In the genomic region with DNA sequence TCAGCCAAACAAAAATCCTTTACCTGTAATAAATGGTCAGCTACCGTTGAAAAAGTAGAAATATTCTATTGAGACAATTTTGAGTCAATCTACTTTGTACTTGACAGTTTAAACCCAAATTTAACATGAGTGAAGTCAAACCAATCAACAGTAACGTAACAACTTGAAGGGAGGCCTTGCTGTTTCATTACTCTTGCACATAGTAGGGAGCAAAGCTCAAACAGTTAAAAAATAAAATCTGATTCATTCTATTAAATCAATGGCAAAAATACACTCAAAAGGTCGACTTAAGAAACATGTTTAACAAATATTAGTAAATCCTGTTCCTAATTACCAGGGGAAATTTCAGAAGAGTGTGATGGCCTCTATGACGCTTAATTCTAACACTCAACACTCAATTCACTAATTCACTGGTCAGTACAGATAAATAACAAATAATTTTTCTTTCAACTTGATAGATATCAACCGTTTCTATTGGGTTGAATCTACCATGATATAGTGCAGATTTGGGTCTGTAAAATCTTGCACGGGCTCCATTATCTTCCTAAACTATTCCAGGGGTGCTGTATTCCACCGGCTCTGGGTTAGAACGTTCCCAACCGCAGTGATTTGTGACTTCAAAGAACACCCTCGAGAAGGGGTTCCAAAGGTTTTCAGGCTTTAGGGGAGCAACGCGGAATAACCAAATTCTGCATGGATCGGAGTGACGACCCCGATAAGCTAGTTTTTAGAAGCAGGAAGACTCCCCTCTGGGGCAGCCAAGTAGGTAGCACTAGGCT, we compare ENCODE assay signal across 8 cellular contexts. TPM values are rescaled to one million over a fixed set of nuclear protein-coding genes. Genes with fewer than 3 reads are reported as not detected.
DNase-seq lines count a peak whose midpoint lies in the region; ATAC-seq and TF ChIP-seq lines count a peak whose summit lies in the region.

No MANE protein-coding gene starts in this region.

- peak overlapping the region; percentile 83 to 96 (median 92) for H3K9ac ChIP-seq in BLaER1 treated with 17β-estradiol and CSF1 and Interleukin-3, amounts not matched to agents 10 nM and 100 nM
- peak overlapping the region; percentile 66 for H3K9ac ChIP-seq in MM.1S (ENCODE audit: low read length)

- peak overlapping the region; percentile 70 to 87 (median 80) for H3K4me3 ChIP-seq in BLaER1 treated with 17β-estradiol and CSF1 and Interleukin-3, amounts not matched to agents 10 nM and 100 nM
- peak overlapping the region; percentile 86 for H3K4me3 ChIP-seq in MM.1S (ENCODE audit: low read length)

- peaks cover 0 to 19% (median 0%) of the 10 kb centered on the region in 11 experiments; a peak in 6 of 22 replicates for H4K20me1 ChIP-seq in BLaER1 treated with 17β-estradiol and CSF1 and Interleukin-3, amounts not matched to agents 10 nM and 100 nM
- H4K20me1 ChIP-seq in MM.1S (ENCODE audit: insufficient read depth, low read length), result no peaks in the 10 kb centered on the region

- peaks cover 3% of the 10 kb centered on the region for H3K36me3 Mint-ChIP-seq in effector memory CD8-positive, alpha-beta T cell (ENCODE audit: insufficient read depth)
- H3K36me3 Mint-ChIP-seq in neural crest cell (ENCODE audit: low read depth), result no peaks in the 10 kb centered on the region

- no peaks in the 10 kb centered on the region for H3K9me3 Mint-ChIP-seq in effector memory CD8-positive, alpha-beta T cell
- no peaks in the 10 kb centered on the region for H3K9me3 Mint-ChIP-seq in neural crest cell

- peak overlapping the region in 1 of 2 donors; percentile 77 for H3K27ac Mint-ChIP-seq in effector memory CD8-positive, alpha-beta T cell
- no peak overlapping the region for H3K27ac Mint-ChIP-seq in neural crest cell (ENCODE audit: unreplicated experiment)

- H3K4me1 Mint-ChIP-seq in effector memory CD8-positive, alpha-beta T cell (ENCODE audit: low read depth in 2 of 2), result peaks cover 12 to 21% of the 10 kb centered on the region in 2 donors
- peaks cover 24% of the 10 kb centered on the region for H3K4me1 Mint-ChIP-seq in neural crest cell

- H3K27me3 Mint-ChIP-seq in effector memory CD8-positive, alpha-beta T cell, result peaks cover 3 to 9% of the 10 kb centered on the region in 2 donors
- peaks cover 14% of the 10 kb centered on the region for H3K27me3 Mint-ChIP-seq in neural crest cell (ENCODE audit: low read depth)

- no peaks in the 10 kb centered on the region for H3K9me2 ChIP-seq in MM.1S (replicated peaks; ENCODE audit: insufficient read depth, low read length)

- H3K4me1 ChIP-seq in BLaER1 treated with 17β-estradiol and CSF1 and Interleukin-3, amounts not matched to agents 10 nM and 100 nM, result peaks cover 52 to 63% (median 59%) of the 10 kb centered on the region in 10 experiments
- H3K4me1 ChIP-seq in MM.1S (ENCODE audit: low read length), result peaks cover 5% of the 10 kb centered on the region

- H3K27ac ChIP-seq in BLaER1 treated with 17β-estradiol and CSF1 and Interleukin-3, amounts not matched to agents 10 nM and 100 nM, result peak overlapping the region; percentile 68 to 94 (median 91)
- H3K27ac ChIP-seq in MM.1S (ENCODE audit: low read length), result peak overlapping the region; percentile 12; the same call in 1 of the 2 replicates

- H3K4me3 Mint-ChIP-seq in effector memory CD8-positive, alpha-beta T cell, result peak overlapping the region; percentile 72 to 79
- peak overlapping the region; percentile 91 for H3K4me3 Mint-ChIP-seq in neural crest cell

- H3K79me2 ChIP-seq in MM.1S (ENCODE audit: low read length), result 0 out of 2 replicates have a peak, but pooled peaks cover 4% of the 10 kb centered on the region

- DNase-seq in MM.1S (no peak), neural crest cell (ENCODE audit: low read depth, low spot score) (no peak), NAMALWA (ENCODE audit: low spot score) (no peak), NCI-H2029 (lab: John Stamatoyannopoulos, UW) (no peak), GM19240 (ENCODE audit: insufficient read length, low spot score) (no peak)
- no peak for DNase-seq in effector memory CD8-positive, alpha-beta T cell
- DNase-seq in stimulated activated CD4-positive, alpha-beta T cell treated with anti-CD3 and anti-CD28 coated beads, Interleukin-2, amount 100 ng/mL, for 24 hours, result no peak

- no peaks in the 10 kb centered on the region for H3K9me3 ChIP-seq in BLaER1 treated with 17β-estradiol and CSF1 and Interleukin-3, amounts not matched to agents 10 nM and 100 nM (replicated peaks in 1 of 11)
- H3K9me3 ChIP-seq in MM.1S (replicated peaks; ENCODE audit: insufficient read depth, low read length), result no peaks in the 10 kb centered on the region

- TF ChIP-seq CTCF in MM.1S (IDR thresholded peaks at IDR 0.05; ENCODE audit: low read length) (no peak), neural crest cell (conservative IDR thresholded peaks at IDR 0.05) (no peak)

- H3K27me3 ChIP-seq in BLaER1 treated with 17β-estradiol and CSF1 and Interleukin-3, amounts not matched to agents 10 nM and 100 nM, result no peaks in the 10 kb centered on the region
- H3K27me3 ChIP-seq in MM.1S (replicated peaks; ENCODE audit: insufficient read depth, low read length), result 0 out of 2 replicates have a peak, but pooled peaks cover 8% of the 10 kb centered on the region

- 0 out of 2 replicates have a peak, but pooled peaks cover 4% of the 10 kb centered on the region for H3F3A ChIP-seq in MM.1S (ENCODE audit: insufficient read depth, low read length)

- no peaks in the 10 kb centered on the region; a peak in 1 of 22 replicates for H3K36me3 ChIP-seq in BLaER1 treated with 17β-estradiol and CSF1 and Interleukin-3, amounts not matched to agents 10 nM and 100 nM
- H3K36me3 ChIP-seq in MM.1S (replicated peaks; ENCODE audit: insufficient read depth, low read length), result no peaks in the 10 kb centered on the region

- no peak for ATAC-seq in effector memory CD8-positive, alpha-beta T cell (replicated peaks)

- H3K4me2 ChIP-seq in BLaER1 treated with 17β-estradiol and CSF1 and Interleukin-3, amounts not matched to agents 10 nM and 100 nM, result peak overlapping the region; percentile 85 to 98 (median 93)
- peak overlapping the region; percentile 99 for H3K4me2 ChIP-seq in MM.1S (ENCODE audit: low read depth, low read length)

- H2AFZ ChIP-seq in MM.1S (ENCODE audit: low read length), result peak overlapping the region; percentile 88

RNA-seq across cellular contexts. Expression of gene TARBP1, which starts 1.4 kb away (rescaled TPM):
- total RNA-seq in neural crest cell, result 30.2 and 33.3 TPM in 2 replicates
